In the genomic region with DNA sequence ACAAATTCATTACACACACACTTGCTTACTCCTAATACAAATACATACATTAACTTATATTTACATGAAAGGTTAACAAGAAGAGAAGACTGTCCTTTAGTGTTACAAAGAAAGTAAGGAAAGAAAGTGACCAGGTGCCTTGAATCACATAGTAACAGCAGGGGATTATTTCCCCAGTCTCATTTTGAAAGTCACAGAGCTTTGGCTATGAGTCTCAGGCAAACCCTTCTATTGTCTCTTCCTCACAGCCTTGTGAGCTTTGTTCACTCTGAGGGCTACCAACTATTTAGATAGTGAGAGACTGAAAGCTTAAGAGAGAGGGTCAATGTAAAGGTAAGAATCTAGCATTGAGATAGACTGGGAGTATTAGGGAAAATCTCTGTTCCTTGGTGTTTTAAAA, we compare ENCODE assay signal across 15 cellular contexts.
"Had no signal": no experiment of that assay in that cellular context is flagged by ENCODE, and none has a peak within 500 bp of the region (broad histone marks: within the 10 kb centered on the region; RNA-seq: fewer than 3 reads in every experiment).

No MANE protein-coding gene starts in this region.

- H3K27ac ChIP-seq: colonic mucosa, psoas muscle, right lobe of liver, transverse colon, vagina had no signal

- H3K4me3 Mint-ChIP-seq: activated naive CD8-positive, alpha-beta T cell treated with anti-CD3 and anti-CD28 coated beads, Interleukin-2, amount 10 ng/mL, durations not matched to agents 7 days and 5 days; activated T-helper 1 cell treated with anti-CD3 and anti-CD28 coated beads, Interleukin-12 subunit alpha, Interleukin-12 subunit beta, Interleukin-2, Interleukin-4 antibody, amounts not matched to agents 30 ng/mL and 10 ng/mL and 1 ng/mL, durations not matched to agents 14 hours and 24 hours and 36 hours; brain; nephron had no signal

- H3K27me3 ChIP-seq: colonic mucosa, right lobe of liver, transverse colon, vagina had no signal

- H3K4me3 ChIP-seq: colonic mucosa, psoas muscle, right lobe of liver, transverse colon, vagina had no signal

- H3K4me1 ChIP-seq: colonic mucosa, psoas muscle, right lobe of liver, transverse colon, vagina had no signal

- H3K9me3 Mint-ChIP-seq: activated T-helper 1 cell treated with anti-CD3 and anti-CD28 coated beads, Interleukin-12 subunit alpha, Interleukin-12 subunit beta, Interleukin-2, Interleukin-4 antibody, amounts not matched to agents 30 ng/mL and 10 ng/mL and 1 ng/mL, durations not matched to agents 14 hours and 24 hours and 36 hours; brain; nephron had no signal

- H3K36me3 ChIP-seq: colonic mucosa, right lobe of liver, transverse colon, vagina had no signal

- H3K4me1 Mint-ChIP-seq: activated naive CD8-positive, alpha-beta T cell treated with anti-CD3 and anti-CD28 coated beads, Interleukin-2, amount 10 ng/mL, durations not matched to agents 7 days and 5 days; brain had no signal

- H3K27ac Mint-ChIP-seq: activated naive CD8-positive, alpha-beta T cell treated with anti-CD3 and anti-CD28 coated beads, Interleukin-2, amount 10 ng/mL, durations not matched to agents 7 days and 5 days; activated T-helper 1 cell treated with anti-CD3 and anti-CD28 coated beads, Interleukin-12 subunit alpha, Interleukin-12 subunit beta, Interleukin-2, Interleukin-4 antibody, amounts not matched to agents 30 ng/mL and 10 ng/mL and 1 ng/mL, durations not matched to agents 14 hours and 24 hours and 36 hours; brain had no signal

- DNase-seq: activated CD4-positive, alpha-beta T cell treated with anti-CD3 and anti-CD28 coated beads, Interleukin-2, amount 50 U/mL, for 1 hour; activated CD8-positive, alpha-beta memory T cell treated with anti-CD3 and anti-CD28 coated beads for 24 hours; activated naive CD8-positive, alpha-beta T cell treated with anti-CD3 and anti-CD28 coated beads, Interleukin-2, amount 10 ng/mL, durations not matched to agents 7 days and 5 days; central memory CD4-positive, alpha-beta T cell; colonic mucosa; psoas muscle; right lobe of liver; stimulated activated naive CD8-positive, alpha-beta T cell treated with anti-CD3 and anti-CD28 coated beads, Interleukin-15, Interleukin-2, amounts not matched to agents 100 U/mL and 50 U/mL, for 24 hours; transverse colon had no signal

- ATAC-seq: activated CD4-positive, CD25-positive, alpha-beta regulatory T cell treated with anti-CD3 and anti-CD28 coated beads, Interleukin-2, amount 50 U/mL, for 24 hours; esophagus mucosa; psoas muscle; right lobe of liver; stimulated activated naive CD8-positive, alpha-beta T cell treated with anti-CD3 and anti-CD28 coated beads, Interleukin-15, Interleukin-2, amounts not matched to agents 100 U/mL and 50 U/mL, for 24 hours had no signal

- H3K9me3 ChIP-seq: colonic mucosa, psoas muscle, right lobe of liver, transverse colon, vagina had no signal

- H3K36me3 Mint-ChIP-seq: brain had no signal

- H3K27me3 Mint-ChIP-seq: activated naive CD8-positive, alpha-beta T cell treated with anti-CD3 and anti-CD28 coated beads, Interleukin-2, amount 10 ng/mL, durations not matched to agents 7 days and 5 days; brain had no signal
